15 cellular contexts compared by ENCODE assay signal in the genomic region with DNA sequence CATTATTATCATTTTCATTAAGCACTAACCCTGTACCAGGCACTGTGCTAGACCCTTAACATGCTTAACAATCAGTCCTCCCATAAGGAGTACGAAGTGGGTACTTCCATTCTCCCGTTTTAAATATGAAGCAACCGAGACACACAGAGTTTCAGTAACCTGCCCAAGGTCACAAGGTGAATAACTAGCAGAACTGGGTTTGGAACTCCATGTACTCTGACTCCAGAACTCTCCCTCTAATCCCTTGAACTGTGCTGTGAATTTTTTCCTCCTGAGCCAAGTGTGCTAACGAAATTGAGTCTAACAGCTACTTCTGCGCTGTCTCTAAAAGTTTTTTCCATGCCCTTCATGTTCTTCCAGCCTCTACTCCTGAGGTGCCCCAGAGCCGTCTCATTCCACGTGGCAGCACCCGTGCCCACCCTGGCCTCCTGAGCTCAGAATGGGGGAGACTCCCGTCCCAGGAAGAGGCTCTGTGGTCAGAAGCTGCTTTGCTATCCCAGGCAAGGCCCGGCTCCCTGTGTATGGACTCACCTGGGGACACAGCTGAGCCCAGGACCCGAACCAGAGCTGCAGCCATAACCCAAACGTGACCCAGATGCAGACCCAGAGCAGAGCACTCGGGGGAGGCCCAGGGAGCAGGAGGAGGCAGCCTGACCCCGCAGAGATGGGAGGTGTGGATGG. TPM values are rescaled to one million over a fixed set of nuclear protein-coding genes. Genes with fewer than 3 reads are reported as not detected.
"Had no signal": no experiment of that assay in that cellular context is flagged by ENCODE, and none has a peak within 500 bp of the region (broad histone marks: within the 10 kb centered on the region; RNA-seq: fewer than 3 reads in every experiment).

No MANE protein-coding gene starts in this region.

- FAIRE-seq: colon, kidney had no signal

- H3K9me3 ChIP-seq: testis had no signal

- H3K4me3 Mint-ChIP-seq: activated CD4-positive, alpha-beta memory T cell treated with anti-CD3 and anti-CD28 coated beads for 36 hours; activated naive CD4-positive, alpha-beta T cell treated with anti-CD3 and anti-CD28 coated beads, Interleukin-2, amount 10 ng/mL, durations not matched to agents 7 days and 5 days had no signal

- DNase-seq: activated CD4-positive, alpha-beta memory T cell treated with anti-CD3 and anti-CD28 coated beads for 36 hours; activated CD4-positive, CD25-positive, alpha-beta regulatory T cell treated with anti-CD3 and anti-CD28 coated beads, Interleukin-2, amount 50 U/mL, for 72 hours; activated naive CD4-positive, alpha-beta T cell treated with anti-CD3 and anti-CD28 coated beads, Interleukin-2, amount 10 ng/mL, durations not matched to agents 7 days and 5 days; kidney; left ventricle myocardium inferior; mesenchymal stem cell; spleen; stimulated activated CD4-positive, alpha-beta T cell treated with anti-CD3 and anti-CD28 coated beads, Interleukin-2, amount 100 ng/mL, for 24 hours; stimulated activated naive CD4-positive, alpha-beta T cell treated with Interleukin-2 at 50 U/mL for 16 hours; testis had no signal

- H2AFZ ChIP-seq: parathyroid adenoma had no signal

- H3K79me2 ChIP-seq: parathyroid adenoma had no signal

- H3K4me3 ChIP-seq: left ventricle myocardium inferior, spleen, testis had no signal

- H3K36me3 ChIP-seq: left ventricle myocardium inferior, spleen had no signal

- H3K36me3 Mint-ChIP-seq: activated CD4-positive, alpha-beta memory T cell treated with anti-CD3 and anti-CD28 coated beads for 36 hours; activated naive CD4-positive, alpha-beta T cell treated with anti-CD3 and anti-CD28 coated beads, Interleukin-2, amount 10 ng/mL, durations not matched to agents 7 days and 5 days had no signal

- H3K4me1 Mint-ChIP-seq: activated naive CD4-positive, alpha-beta T cell treated with anti-CD3 and anti-CD28 coated beads, Interleukin-2, amount 10 ng/mL, durations not matched to agents 7 days and 5 days had no signal

- H3K27ac ChIP-seq: left ventricle myocardium inferior, parathyroid adenoma, spleen, testis had no signal

- H3K27me3 ChIP-seq: testis had no signal

- H3K4me1 ChIP-seq: left ventricle myocardium inferior, parathyroid adenoma, spleen had no signal

- H3K9me3 Mint-ChIP-seq: activated naive CD4-positive, alpha-beta T cell treated with anti-CD3 and anti-CD28 coated beads, Interleukin-2, amount 10 ng/mL, durations not matched to agents 7 days and 5 days; activated T-helper 2 cell treated with anti-CD3 and anti-CD28 coated beads, Interferon-gamma antibody, Interleukin-2, Interleukin-4, amounts not matched to agents 10 μg/mL and 5 μg/mL and 100 μg/mL, durations not matched to agents 14 hours and 24 hours and 36 hours had no signal

- H3K27ac Mint-ChIP-seq: activated CD4-positive, alpha-beta memory T cell treated with anti-CD3 and anti-CD28 coated beads for 36 hours; activated naive CD4-positive, alpha-beta T cell treated with anti-CD3 and anti-CD28 coated beads, Interleukin-2, amount 10 ng/mL, durations not matched to agents 7 days and 5 days; activated T-helper 2 cell treated with anti-CD3 and anti-CD28 coated beads, Interferon-gamma antibody, Interleukin-2, Interleukin-4, amounts not matched to agents 10 μg/mL and 5 μg/mL and 100 μg/mL, durations not matched to agents 14 hours and 24 hours and 36 hours had no signal

- H3K9ac ChIP-seq: parathyroid adenoma had no signal

RNA-seq across cellular contexts. Expression of a gene that starts 8.6 kb away (rescaled TPM):
- total RNA-seq: activated CD4-positive, alpha-beta memory T cell treated with anti-CD3 and anti-CD28 coated beads for 36 hours; activated T-helper 2 cell treated with anti-CD3 and anti-CD28 coated beads, Interferon-gamma antibody, Interleukin-2, Interleukin-4, amounts not matched to agents 10 μg/mL and 5 μg/mL and 100 μg/mL, durations not matched to agents 14 hours and 24 hours and 36 hours; cardiac septum; left ventricle myocardium inferior; T-helper 2 cell treated with Interferon-gamma antibody and Interleukin-4, amounts not matched to agents 100 ng/mL and 5 ng/mL, for 36 hours had no signal
